In genomic region chr4:115944146-115944905, GRCh38 we compare ENCODE assay signal across 19 cellular contexts.
A peak's percentile ranks its signal among the peaks of the same experiment; 100 is the strongest.
DNase-seq lines count a peak whose midpoint lies in the region; ATAC-seq, FAIRE-seq and TF ChIP-seq lines count a peak whose summit lies in the region.
"Had no signal": no experiment of that assay in that cellular context is flagged by ENCODE, and none has a peak within 500 bp of the region (broad histone marks: within the 10 kb centered on the region; RNA-seq: fewer than 3 reads in every experiment).

No MANE protein-coding gene starts in this region.

- CTCF ChIA-PET in HEK293 (lab: Yijun Ruan, JAX), result no interaction called here

- peak; percentile 17 to 20 for DNase-seq in SJCRH30
- peak; percentile 75 to 78 for DNase-seq in cerebellar nuclear complex (lab: John Stamatoyannopoulos, UW)
- DNase-seq in pons (ENCODE audit: low spot score), result peak; percentile 7
- no peak for DNase-seq in pancreas
- no peak for DNase-seq in activated CD8-positive, alpha-beta memory T cell treated with anti-CD3 and anti-CD28 coated beads, Interleukin-2, amount 50 U/mL, for 48 hours
- DNase-seq: EL, Kasumi-1, MG63, NCI-H1417, NCI-H1694 treated with DMSO at 0.1 percent for 48 hours, NCI-H2081 treated with DMSO at 0.1 percent for 48 hours, NCI-H2171 treated with DMSO at 0.1 percent for 48 hours, NCI-H526 had no signal

- no peaks in the 10 kb centered on the region for H3K36me3 ChIP-seq in HEK293 (ENCODE audit: control insufficient read depth in 2 of 2, insufficient read depth in 1 of 2, low read length in 2 of 2)
- no peaks in the 10 kb centered on the region for H3K36me3 ChIP-seq in SJCRH30
- no peaks in the 10 kb centered on the region for H3K36me3 ChIP-seq in pancreas
- H3K36me3 ChIP-seq: HAP-1, MG63 had no signal

- ATAC-seq in pancreas, result no peak
- ATAC-seq in HG03108 (IDR thresholded peaks at IDR 0.05; ENCODE audit: unreplicated experiment), result no peak
- no peak for ATAC-seq in activated CD4-positive, CD25-positive, alpha-beta regulatory T cell treated with anti-CD3 and anti-CD28 coated beads, Interleukin-2, amount 50 U/mL, for 24 hours

- H3K4me1 ChIP-seq in HEK293 (ENCODE audit: control insufficient read depth, insufficient read depth, low read length) (no peaks in the 10 kb centered on the region), SJCRH30 (no peaks in the 10 kb centered on the region), pancreas (no peaks in the 10 kb centered on the region)

- H3K9me3 ChIP-seq in HEK293 (ENCODE audit: control insufficient read depth, insufficient read depth, low read depth, low read length), result no peaks in the 10 kb centered on the region
- H3K9me3 ChIP-seq in SJCRH30 (replicated peaks), result peaks cover 5% of the 10 kb centered on the region; the same call in 1 of the 2 replicates
- no peaks in the 10 kb centered on the region for H3K9me3 ChIP-seq in pancreas
- H3K9me3 ChIP-seq: MG63 had no signal

- POLR2A ChIA-PET in HEK293 (lab: Yijun Ruan, JAX), result no interaction called here

- TF ChIP-seq CTCF in HEK293 (tag by site-specific recombination; IDR thresholded peaks at IDR 0.05) (no peak), pancreas (IDR thresholded peaks at IDR 0.05) (no peak)

- H3K4me3 ChIP-seq in HEK293 (ENCODE audit: low read depth, low read length) (no peak overlapping the region), SJCRH30 (no peak overlapping the region), pancreas (no peak overlapping the region)
- H3K4me3 ChIP-seq: HAP-1, MG63 had no signal

- H3K27ac ChIP-seq in HEK293 (ENCODE audit: extremely low read depth, low read depth, low read length), result no peak overlapping the region
- H3K27ac ChIP-seq in SJCRH30, result no peak overlapping the region
- H3K27ac ChIP-seq in pancreas, result no peak overlapping the region

- intact Hi-C loops in pancreas (cut with DNase I), result no loop called here

- FAIRE-seq in pancreas (lab: Jason Lieb, UNC), result no peak
- FAIRE-seq: A204.1, RCC 7860 had no signal

- 81 to 82% methylated on average over 5 of the region's 5 CpGs for WGBS in pancreas, 2 donors

- H3K27me3 ChIP-seq in SJCRH30, result no peaks in the 10 kb centered on the region
- H3K27me3 ChIP-seq in pancreas, result no peaks in the 10 kb centered on the region
- H3K27me3 ChIP-seq: MG63 had no signal

TF ChIP-seq in HEK293, 187 proteins besides CTCF, POLR2A, EP300 and RAD21:
- TF ChIP-seq ZNF48 (tag by site-specific recombination; IDR thresholded peaks at IDR 0.05) (no peak), SETDB1 (IDR thresholded peaks at IDR 0.05; ENCODE audit: insufficient read length, low read length) (peak; percentile 7), SP2 (tag by site-specific recombination; IDR thresholded peaks at IDR 0.05) (no peak)

Comparison
In these comparisons a context has a peak if more than half of its experiments do, and no peak if none do; other contexts are left out.
1. DNase-seq: peak in SJCRH30 (2 of 2), cerebellar nuclear complex (2 of 2) and pons (single experiment); none in pancreas (0 of 6) and activated CD8-positive, alpha-beta memory T cell treated with anti-CD3 and anti-CD28 coated beads, Interleukin-2, amount 50 U/mL, for 48 hours (single experiment).